24 cellular contexts compared by ENCODE assay signal in genomic region chr5:140497897-140498296, GRCh38. TPM values are rescaled to one million over a fixed set of nuclear protein-coding genes. Genes with fewer than 3 reads are reported as not detected.
DNase-seq lines count a peak whose midpoint lies in the region; ATAC-seq, FAIRE-seq and TF ChIP-seq lines count a peak whose summit lies in the region.
"Had no signal": no experiment of that assay in that cellular context is flagged by ENCODE, and none has a peak within 500 bp of the region (broad histone marks: within the 10 kb centered on the region; RNA-seq: fewer than 3 reads in every experiment).

No MANE protein-coding gene starts in this region.

- SMC1A ChIA-PET in GM12878 (lab: Charles Lee; ENCODE audit: uncharacterized antibody, unreplicated experiment) = interaction anchor here (1.2 kb wide), 1 partner anchor 77 kb away, joined by 3 read pairs; no protein-coding TSS in a partner anchor

- no peak for TF ChIP-seq RAD21 in GM12878 (IDR thresholded peaks at IDR 0.05; ENCODE audit: insufficient read depth, low read depth, low read length)
- no peak for TF ChIP-seq RAD21 in HepG2 (CRISPR knock-in tag; IDR thresholded peaks at IDR 0.05)

- no TSS peak for BruUV-seq in GM12878 (replicated peaks; lab: Mats Ljungman, UMichigan)
- BruUV-seq in HepG2 (replicated peaks; lab: Mats Ljungman, UMichigan) = no TSS peak

- TF ChIP-seq CTCF in 22Rv1 (IDR thresholded peaks at IDR 0.05) (no peak), GM12878 (IDR thresholded peaks at IDR 0.05 in 2 of 3, conservative IDR thresholded peaks at IDR 0.05 in 1 of 3; ENCODE audit: control insufficient read depth in 2 of 3, extremely low read depth in 1 of 3, insufficient read depth in 1 of 3, low read depth in 3 of 3, low read length in 3 of 3) (no peak), HepG2 (CRISPR knock-in tag; IDR thresholded peaks at IDR 0.05) (no peak), foreskin fibroblast (IDR thresholded peaks at IDR 0.05; ENCODE audit: low read depth, low read length) (no peak)

- H3K36me3 ChIP-seq in GM12878 (ENCODE audit: control insufficient read depth in 2 of 2, insufficient read depth in 2 of 2, low read length in 1 of 2) = peaks cover 0 to 13% of the 10 kb centered on the region in 2 experiments; a peak in 3 of 4 replicates
- peaks cover 3 to 22% of the 10 kb centered on the region in 2 experiments; a peak in 4 of 5 replicates for H3K36me3 ChIP-seq in HepG2 (replicated peaks in 1 of 2; ENCODE audit: control insufficient read depth in 1 of 2, insufficient read depth in 2 of 2, low read length in 2 of 2)

- POLR2A ChIA-PET in GM12878 (lab: Charles Lee) = no interaction called here
- POLR2A ChIA-PET in HepG2 (lab: Yijun Ruan, JAX) = interaction anchor here (0.7 kb wide), 1 partner anchor 13 kb away, joined by 3 read pairs; no protein-coding TSS in a partner anchor

- RAD21 ChIA-PET in GM12878 (lab: Charles Lee; ENCODE audit: unreplicated experiment) = no interaction called here

- TF ChIP-seq POLR2A in GM12892 (IDR thresholded peaks at IDR 0.05; ENCODE audit: low read depth, low read length) (no peak), GM12878 (IDR thresholded peaks at IDR 0.05; ENCODE audit: low read depth, low read length) (no peak), HepG2 (IDR thresholded peaks at IDR 0.05; ENCODE audit: insufficient read depth in 1 of 2, low read depth in 2 of 2, low read length in 2 of 2) (no peak)

- H4K20me1 ChIP-seq in GM12878 (ENCODE audit: control insufficient read depth, insufficient read depth) = no peaks in the 10 kb centered on the region
- no peaks in the 10 kb centered on the region for H4K20me1 ChIP-seq in HepG2 (ENCODE audit: insufficient read depth, low read length)

- DNase-seq in GM12892 (ENCODE audit: insufficient read length) = no peak
- DNase-seq in GM12878 (ENCODE audit: low read depth, low spot score) = no peak
- DNase-seq in HepG2 (ENCODE audit: low spot score) = peak; percentile 56
- no peak for DNase-seq in foreskin fibroblast
- DNase-seq in cardiac septum (ENCODE audit: low spot score) = no peak
- no peak for DNase-seq in NCI-H524 treated with DMSO at 0.1 percent for 48 hours (lab: John Stamatoyannopoulos, UW)
- DNase-seq: activated CD4-positive, CD25-positive, alpha-beta regulatory T cell treated with anti-CD3 and anti-CD28 coated beads, Interleukin-2, amount 50 U/mL, for 72 hours; adrenal gland; effector memory CD4-positive, alpha-beta T cell; H9; heart right ventricle; Karpas-422; NCI-H1105; NCI-H82; stimulated activated naive CD8-positive, alpha-beta T cell treated with anti-CD3 and anti-CD28 coated beads, Interleukin-15, Interleukin-2, amounts not matched to agents 100 U/mL and 50 U/mL, for 24 hours; T1000; trophoblast cell had no signal

- H2AFZ ChIP-seq in GM12878 (ENCODE audit: control insufficient read depth, low read depth, low read length) (no peak overlapping the region), HepG2 (ENCODE audit: low read length) (no peak overlapping the region)

- H3K4me3 ChIP-seq in GM12878 (no peak overlapping the region), HepG2 (replicated peaks in 1 of 3; ENCODE audit: insufficient read depth in 1 of 3, low read depth in 2 of 3, low read length in 3 of 3) (no peak overlapping the region), foreskin fibroblast (ENCODE audit: low read depth in 1 of 2, low read length in 2 of 2) (no peak overlapping the region)
- H3K4me3 ChIP-seq: adrenal gland, heart right ventricle, SK-N-MC had no signal

- H3K4me2 ChIP-seq in GM12878 (ENCODE audit: control insufficient read depth, insufficient read depth) = no peak overlapping the region
- no peak overlapping the region for H3K4me2 ChIP-seq in HepG2 (ENCODE audit: low read depth, low read length)

- H3K4me1 ChIP-seq in GM12878 (ENCODE audit: control insufficient read depth, insufficient read depth, low read length) (no peaks in the 10 kb centered on the region), HepG2 (ENCODE audit: insufficient read depth, low read length) (peaks cover 19% of the 10 kb centered on the region)
- H3K4me1 ChIP-seq: heart right ventricle had no signal

- peak overlapping the region; percentile 44 for H3K27ac ChIP-seq in 22Rv1
- no peak overlapping the region for H3K27ac ChIP-seq in GM12878 (ENCODE audit: control insufficient read depth, insufficient read depth)
- H3K27ac ChIP-seq in HepG2 (ENCODE audit: extremely low read length, insufficient read depth, low read length) = peak overlapping the region; percentile 14
- H3K27ac ChIP-seq: heart right ventricle, neutrophil, SK-N-MC had no signal

- in situ Hi-C loops in GM12878 (cut with MboI) (no loop called here), HepG2 (cut with HindIII; ENCODE audit: extremely low pct_ligation_motif_present, low pct_unique_long_range_greater_than_20kb) (no loop called here)

- ATAC-seq in GM12878 = peak; percentile 14; the same call in 1 of the 3 replicates
- ATAC-seq in HepG2 = peak; percentile 85
- ATAC-seq in HG02763 (IDR thresholded peaks at IDR 0.05; ENCODE audit: unreplicated experiment) = no peak
- ATAC-seq: activated T-helper 17 cell treated with anti-CD3 and anti-CD28 coated beads, Interleukin-2, amount 50 U/mL, for 72 hours; heart right ventricle; stimulated activated naive CD8-positive, alpha-beta T cell treated with anti-CD3 and anti-CD28 coated beads, Interleukin-15, Interleukin-2, amounts not matched to agents 100 U/mL and 50 U/mL, for 24 hours had no signal

- no peaks in the 10 kb centered on the region for H3K9me3 ChIP-seq in GM12878 (replicated peaks; ENCODE audit: control insufficient read depth, insufficient read depth, low read length)
- H3K9me3 ChIP-seq in HepG2 (ENCODE audit: low read length) = no peaks in the 10 kb centered on the region
- H3K9me3 ChIP-seq: adrenal gland, heart right ventricle, neutrophil had no signal

- no peak overlapping the region for H3K9ac ChIP-seq in GM12878 (ENCODE audit: control insufficient read depth, insufficient read depth, low read length)
- no peak overlapping the region for H3K9ac ChIP-seq in HepG2 (ENCODE audit: insufficient read depth, low read depth, low read length)

- CTCF ChIA-PET in GM12878 (lab: Yijun Ruan, JAX) = no interaction called here
- CTCF ChIA-PET in HepG2 (lab: Yijun Ruan, JAX; ENCODE audit: low intra/inter-chr PET ratio, low total read pairs) = no interaction called here

- peak; percentile 73 for FAIRE-seq in GM12892 (lab: Jason Lieb, UNC)
- no peak for FAIRE-seq in GM12878 (lab: Jason Lieb, UNC)
- FAIRE-seq in HepG2 (lab: Jason Lieb, UNC) = no peak

- H3K79me2 ChIP-seq in GM12878 (ENCODE audit: control insufficient read depth, insufficient read depth, low read length) (no peaks in the 10 kb centered on the region), HepG2 (ENCODE audit: insufficient read depth, low read length) (no peaks in the 10 kb centered on the region)

- TF ChIP-seq EP300 in GM12878 (IDR thresholded peaks at IDR 0.05; ENCODE audit: borderline replicate concordance in 1 of 2, control insufficient read depth in 1 of 2, low read depth in 2 of 2, low read length in 2 of 2) (no peak), HepG2 (IDR thresholded peaks at IDR 0.05; ENCODE audit: low read depth in 2 of 2, low read length in 2 of 2) (no peak; a peak in 1 of 4 replicates), HepG2 (CRISPR knock-in tag; IDR thresholded peaks at IDR 0.05; ENCODE audit: borderline replicate concordance) (no peak)

- intact Hi-C loops in GM12878 (cut with micrococcal nuclease; ENCODE audit: unreplicated experiment) (no loop called here), HepG2 (cut with micrococcal nuclease; ENCODE audit: unreplicated experiment) (loop anchor here (10.0 kb wide), 1 partner anchor 123 kb away; no protein-coding TSS in a partner anchor), cardiac septum (cut with DNase I) (no loop called here)

- H3K27me3 ChIP-seq in GM12878 (replicated peaks in 1 of 2; ENCODE audit: control insufficient read depth in 2 of 2, insufficient read depth in 2 of 2, low read length in 1 of 2) = no peaks in the 10 kb centered on the region
- no peaks in the 10 kb centered on the region for H3K27me3 ChIP-seq in HepG2 (ENCODE audit: control insufficient read depth in 1 of 2, insufficient read depth in 2 of 2, low read length in 2 of 2)
- H3K27me3 ChIP-seq: adrenal gland, heart right ventricle, neutrophil had no signal

RNA-seq across cellular contexts. Expression of gene EIF4EBP3, which starts 49.6 kb away (rescaled TPM):
- polyA plus RNA-seq in GM12892 (2012; ENCODE audit: missing spikeins) = 7.2 TPM
- total RNA-seq in GM12878 (2013; cell fraction: nucleolus; rRNA removed) = not detected in 2 replicates
- total RNA-seq in GM12878 (2014; rRNA removed) (2.0 and 3.7 TPM in 2 replicates), GM12878 (2014; rRNA removed; fragmentation: Illumina TruSeq; extraction: Trizol) (2.9 and 3.6 TPM in 2 replicates), GM12878 (2021) (6.2 and 9.3 TPM in 2 replicates), HepG2 (2016; rRNA removed; fragmentation: Illumina TruSeq; extraction: Trizol) (1.7 and 1.9 TPM in 2 replicates), cardiac septum (20.6 TPM)
- 4.1 TPM for polyA plus RNA-seq in GM12878 (2011; ENCODE audit: low read depth)
- polyA plus RNA-seq in GM12878 (2011; rRNA removed) (2.8 and 3.5 TPM in 2 replicates), GM12878 (2014; fragmentation: Illumina TruSeq; extraction: Trizol) (2.2 and 4.6 TPM in 2 replicates), GM12878 (2014; fragmentation: Nextera tagmentation; extraction: Ambion mirVana) (10 to 100 TPM in 1 of 2 experiments, 1 to 10 TPM in 1; 6.3 to 16.1 TPM), GM12878 (2014; rRNA removed) (7.5 and 8.3 TPM in 2 replicates), GM12878 (2016; fragmentation: Nextera tagmentation; extraction: Ambion mirVana) (10 to 100 TPM in 1 of 2 experiments, 1 to 10 TPM in 1; 9.5 to 10.2 TPM), HepG2 (2011; rRNA removed) (0.31 and 0.61 TPM in 2 replicates)
- 2.5 and 3.4 TPM in 2 replicates for polyA plus RNA-seq in GM12878 (2011; cell fraction: cytosol; rRNA removed)
- polyA plus RNA-seq in GM12878 (2011; cell fraction: nucleus; rRNA removed) = 2.5 and 4.2 TPM in 2 replicates
- 14.4 and 18.4 TPM in 2 replicates for polyA plus RNA-seq in GM12878 (2012)
- 2.2 and 2.6 TPM in 2 replicates for polyA minus RNA-seq in GM12878 (2011; rRNA and poly(A)+ RNA removed)
- polyA minus RNA-seq in GM12878 (2011; cell fraction: cytosol; rRNA and poly(A)+ RNA removed) = 3.7 TPM in 1 of 2 replicates, not detected in the other
- polyA minus RNA-seq in GM12878 (2011; cell fraction: nucleus; rRNA and poly(A)+ RNA removed) = 1.6 TPM in 1 of 2 replicates, not detected in the other
- total RNA-seq in HepG2 (2016; cell fraction: cytosol; rRNA removed; fragmentation: Illumina TruSeq; extraction: Trizol; ENCODE audit: low read depth) = 0.91 and 1.5 TPM in 2 replicates
- 0.37 and 1.7 TPM in 2 replicates for total RNA-seq in HepG2 (2016; cell fraction: insoluble cytoplasmic fraction; rRNA removed; fragmentation: Illumina TruSeq; extraction: Trizol)
- 1.1 and 1.7 TPM in 2 replicates for total RNA-seq in HepG2 (2016; cell fraction: membrane; rRNA removed; fragmentation: Illumina TruSeq; extraction: Trizol)
- not detected in 2 replicates for total RNA-seq in HepG2 (2016; cell fraction: nucleus; rRNA removed; fragmentation: Illumina TruSeq; extraction: Trizol)
- 0.54 and 0.85 TPM in 2 replicates for polyA plus RNA-seq in HepG2 (2011; cell fraction: cytosol; rRNA removed)
- polyA plus RNA-seq in HepG2 (2011; cell fraction: nucleus; rRNA removed) = 1.5 and 2.3 TPM in 2 replicates
- 1.8 and 6.3 TPM in 2 replicates for polyA plus RNA-seq in HepG2 (2012)
- 1.5 TPM in 2 replicates for polyA plus RNA-seq in HepG2 (2016; cell fraction: cytosol; fragmentation: Illumina TruSeq; extraction: Trizol; ENCODE audit: low read depth)
- 0.44 and 2.1 TPM in 2 replicates for polyA plus RNA-seq in HepG2 (2016; cell fraction: insoluble cytoplasmic fraction; fragmentation: Illumina TruSeq; extraction: Trizol; ENCODE audit: low read depth)
- polyA plus RNA-seq in HepG2 (2016; cell fraction: membrane; fragmentation: Illumina TruSeq; extraction: Trizol; ENCODE audit: low read depth) = 2.5 and 3.0 TPM in 2 replicates
- polyA plus RNA-seq in HepG2 (2016; cell fraction: nucleus; fragmentation: Illumina TruSeq; extraction: Trizol; ENCODE audit: insufficient read depth, low read depth) = 9.1 and 9.5 TPM in 2 replicates
- 2.0 TPM in 1 of 2 replicates, not detected in the other for polyA minus RNA-seq in HepG2 (2011; rRNA and poly(A)+ RNA removed; ENCODE audit: low replicate concordance)
- 1.1 and 1.2 TPM in 2 replicates for polyA minus RNA-seq in HepG2 (2011; cell fraction: cytosol; rRNA and poly(A)+ RNA removed)
- not detected in 2 replicates for polyA minus RNA-seq in HepG2 (2011; cell fraction: nucleus; rRNA and poly(A)+ RNA removed)
- total RNA-seq: cerebellum, Daoy had no signal

RNA-seq across cellular contexts. Expression of gene SRA1, which starts 59.4 kb away (rescaled TPM):
- 38.1 TPM for polyA plus RNA-seq in GM12892 (2012; ENCODE audit: missing spikeins)
- total RNA-seq in GM12878 (2013; cell fraction: nucleolus; rRNA removed) = 20.3 and 22.3 TPM in 2 replicates
- total RNA-seq in GM12878 (2014; rRNA removed) (60.9 and 66.3 TPM in 2 replicates), GM12878 (2014; rRNA removed; fragmentation: Illumina TruSeq; extraction: Trizol) (41.3 and 43.4 TPM in 2 replicates), GM12878 (2021) (53.2 and 55.2 TPM in 2 replicates), HepG2 (2016; rRNA removed; fragmentation: Illumina TruSeq; extraction: Trizol) (32.8 and 38.1 TPM in 2 replicates), cardiac septum (31.8 TPM)
- polyA plus RNA-seq in GM12878 (2011; ENCODE audit: low read depth) = 29.9 TPM
- polyA plus RNA-seq in GM12878 (2011; rRNA removed) (36.6 and 44.3 TPM in 2 replicates), GM12878 (2014; fragmentation: Illumina TruSeq; extraction: Trizol) (51.0 and 56.9 TPM in 2 replicates), GM12878 (2014; fragmentation: Nextera tagmentation; extraction: Ambion mirVana) (10 to 100 TPM; 35.3 to 52.7 TPM), GM12878 (2014; rRNA removed) (59.7 and 61.2 TPM in 2 replicates), GM12878 (2016; fragmentation: Nextera tagmentation; extraction: Ambion mirVana) (100 to 1,000 TPM; 115 to 127 TPM), HepG2 (2011; rRNA removed) (14.2 and 15.6 TPM in 2 replicates)
- 46.4 and 51.0 TPM in 2 replicates for polyA plus RNA-seq in GM12878 (2011; cell fraction: cytosol; rRNA removed)
- polyA plus RNA-seq in GM12878 (2011; cell fraction: nucleus; rRNA removed) = 68.5 and 77.1 TPM in 2 replicates
- polyA plus RNA-seq in GM12878 (2012) = 37.7 and 41.4 TPM in 2 replicates
- polyA minus RNA-seq in GM12878 (2011; rRNA and poly(A)+ RNA removed) = 19.7 and 20.7 TPM in 2 replicates
- polyA minus RNA-seq in GM12878 (2011; cell fraction: cytosol; rRNA and poly(A)+ RNA removed) = 10.6 and 15.5 TPM in 2 replicates
- polyA minus RNA-seq in GM12878 (2011; cell fraction: nucleus; rRNA and poly(A)+ RNA removed) = 13.1 and 24.1 TPM in 2 replicates
- 39.0 and 47.9 TPM in 2 replicates for total RNA-seq in HepG2 (2016; cell fraction: cytosol; rRNA removed; fragmentation: Illumina TruSeq; extraction: Trizol; ENCODE audit: low read depth)
- 31.9 and 32.7 TPM in 2 replicates for total RNA-seq in HepG2 (2016; cell fraction: insoluble cytoplasmic fraction; rRNA removed; fragmentation: Illumina TruSeq; extraction: Trizol)
- 39.6 and 41.8 TPM in 2 replicates for total RNA-seq in HepG2 (2016; cell fraction: membrane; rRNA removed; fragmentation: Illumina TruSeq; extraction: Trizol)
- 15.1 and 15.3 TPM in 2 replicates for total RNA-seq in HepG2 (2016; cell fraction: nucleus; rRNA removed; fragmentation: Illumina TruSeq; extraction: Trizol)
- polyA plus RNA-seq in HepG2 (2011; cell fraction: cytosol; rRNA removed) = 16.8 and 19.0 TPM in 2 replicates
- polyA plus RNA-seq in HepG2 (2011; cell fraction: nucleus; rRNA removed) = 9.8 and 10.4 TPM in 2 replicates
- 11.6 and 17.9 TPM in 2 replicates for polyA plus RNA-seq in HepG2 (2012)
- polyA plus RNA-seq in HepG2 (2016; cell fraction: cytosol; fragmentation: Illumina TruSeq; extraction: Trizol; ENCODE audit: low read depth) = 62.2 and 65.0 TPM in 2 replicates
- polyA plus RNA-seq in HepG2 (2016; cell fraction: insoluble cytoplasmic fraction; fragmentation: Illumina TruSeq; extraction: Trizol; ENCODE audit: low read depth) = 33.8 and 43.4 TPM in 2 replicates
- polyA plus RNA-seq in HepG2 (2016; cell fraction: membrane; fragmentation: Illumina TruSeq; extraction: Trizol; ENCODE audit: low read depth) = 38.5 and 50.1 TPM in 2 replicates
- polyA plus RNA-seq in HepG2 (2016; cell fraction: nucleus; fragmentation: Illumina TruSeq; extraction: Trizol; ENCODE audit: insufficient read depth, low read depth) = 26.2 and 27.3 TPM in 2 replicates
- polyA minus RNA-seq in HepG2 (2011; rRNA and poly(A)+ RNA removed; ENCODE audit: low replicate concordance) = 8.3 and 20.3 TPM in 2 replicates
- polyA minus RNA-seq in HepG2 (2011; cell fraction: cytosol; rRNA and poly(A)+ RNA removed) = 8.6 and 9.0 TPM in 2 replicates
- polyA minus RNA-seq in HepG2 (2011; cell fraction: nucleus; rRNA and poly(A)+ RNA removed) = 10.8 and 11.3 TPM in 2 replicates
